13 cellular contexts compared by ENCODE assay signal in the genomic region with DNA sequence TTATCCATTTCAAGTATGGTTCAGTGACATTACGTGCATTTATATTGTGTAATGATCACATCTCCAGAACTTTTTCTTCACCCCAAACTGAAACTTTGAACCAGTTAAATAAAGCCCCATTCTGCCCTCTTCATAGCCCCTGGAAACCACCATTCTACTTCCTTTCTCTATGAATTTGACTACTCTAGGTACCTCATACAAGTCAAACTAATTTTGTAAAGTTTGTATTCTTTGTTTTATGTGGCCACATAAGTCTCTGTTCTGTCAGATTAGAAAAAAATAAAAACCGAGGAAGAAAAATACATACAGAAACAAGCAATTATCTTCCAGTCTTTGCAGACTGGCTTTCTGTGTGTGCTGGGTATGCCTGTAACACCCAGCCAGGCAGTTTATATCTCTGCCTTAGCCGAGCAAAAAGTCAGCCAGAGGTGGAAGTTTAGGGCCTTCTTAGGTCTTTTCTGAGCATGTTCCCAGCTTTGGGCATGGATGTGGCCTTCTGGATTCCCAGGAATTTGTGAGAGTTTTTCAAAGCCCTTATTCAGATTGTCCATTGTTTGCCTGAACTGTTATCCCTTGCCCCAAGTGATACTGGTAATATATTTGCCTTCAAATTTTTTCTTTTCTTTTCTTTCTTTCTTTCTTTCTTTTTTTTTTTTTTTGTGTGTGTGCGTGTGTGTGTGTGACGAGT. TPM values are rescaled to one million over a fixed set of nuclear protein-coding genes. Genes with fewer than 3 reads are reported as not detected.
DNase-seq lines count a peak whose midpoint lies in the region; ATAC-seq and TF ChIP-seq lines count a peak whose summit lies in the region.
"Had no signal": no experiment of that assay in that cellular context is flagged by ENCODE, and none has a peak within 500 bp of the region (broad histone marks: within the 10 kb centered on the region; RNA-seq: fewer than 3 reads in every experiment).

No MANE protein-coding gene starts in this region.

- peaks cover 10% of the 10 kb centered on the region for H3K4me1 Mint-ChIP-seq in activated T-cell treated with anti-CD3 and anti-CD28 coated beads, Interleukin-2, amount 50 U/mL, for 72 hours (ENCODE audit: low read depth)
- peaks cover 12% of the 10 kb centered on the region for H3K4me1 Mint-ChIP-seq in activated T-cell treated with anti-CD3 and anti-CD28 coated beads, Interleukin-2, amount 50 U/mL, for 24 hours (ENCODE audit: low read depth)
- peaks cover 25% of the 10 kb centered on the region for H3K4me1 Mint-ChIP-seq in stimulated activated naive CD8-positive, alpha-beta T cell treated with anti-CD3 and anti-CD28 coated beads, Interleukin-15, amount 100 ng/mL, for 72 hours

- ATAC-seq in activated T-cell treated with anti-CD3 and anti-CD28 coated beads, Interleukin-2, amount 50 U/mL, for 72 hours (replicated peaks in 1 of 2) = peak; percentile 73 to 88
- ATAC-seq in HG02885 (IDR thresholded peaks at IDR 0.05; ENCODE audit: poor library complexity, unreplicated experiment) = peak; percentile 59
- ATAC-seq in stimulated activated naive CD8-positive, alpha-beta T cell treated with anti-CD3 and anti-CD28 coated beads, Interleukin-15, amount 100 ng/mL, for 72 hours = peak; percentile 92
- ATAC-seq: K562 had no signal

- no peak for TF ChIP-seq CTCF in esophagus muscularis mucosa (IDR thresholded peaks at IDR 0.05)

- H3K36me3 ChIP-seq in SJSA1 (no peaks in the 10 kb centered on the region), esophagus muscularis mucosa (no peaks in the 10 kb centered on the region)

- H3K36me3 Mint-ChIP-seq in activated T-cell treated with anti-CD3 and anti-CD28 coated beads, Interleukin-2, amount 50 U/mL, for 72 hours (ENCODE audit: insufficient read depth in 2 of 2) = peaks cover 0 to 2% of the 10 kb centered on the region in 2 donors
- H3K36me3 Mint-ChIP-seq in activated T-cell treated with anti-CD3 and anti-CD28 coated beads, Interleukin-2, amount 50 U/mL, for 24 hours (ENCODE audit: low read depth) = no peaks in the 10 kb centered on the region

- no peaks in the 10 kb centered on the region for H3K9me3 ChIP-seq in SJSA1 (replicated peaks)
- H3K9me3 ChIP-seq in esophagus muscularis mucosa = peaks cover 0 to 3% (median 0%) of the 10 kb centered on the region in 4 donors

- H3K4me1 ChIP-seq in SJSA1 (replicated peaks) (peaks cover 34% of the 10 kb centered on the region), esophagus muscularis mucosa (no peaks in the 10 kb centered on the region)

- H3K27ac ChIP-seq in SJSA1 (peak overlapping the region; percentile 67), esophagus muscularis mucosa (replicated peaks in 1 of 4) (no peak overlapping the region)

- DNase-seq in activated T-cell treated with anti-CD3 and anti-CD28 coated beads, Interleukin-2, amount 50 U/mL, for 72 hours = no peak
- DNase-seq in activated T-cell treated with anti-CD3 and anti-CD28 coated beads, Interleukin-2, amount 50 U/mL, for 24 hours = no peak
- DNase-seq in SJSA1 (ENCODE audit: low read depth in 1 of 2, low spot score in 2 of 2) (peak in 1 of 2 experiments; percentile 57), NCI-H128 (lab: John Stamatoyannopoulos, UW; ENCODE audit: unreplicated experiment) (no peak), esophagus muscularis mucosa (ENCODE audit: extremely low spot score) (no peak)
- DNase-seq in stimulated activated naive CD8-positive, alpha-beta T cell treated with anti-CD3 and anti-CD28 coated beads, Interleukin-15, amount 100 ng/mL, for 72 hours = no peak
- DNase-seq in stimulated activated CD4-positive, alpha-beta T cell treated with anti-CD3 and anti-CD28 coated beads, Interleukin-2, amount 100 ng/mL, for 48 hours = no peak
- DNase-seq: mesendoderm, NCI-H526 had no signal

- H3K4me3 Mint-ChIP-seq in activated T-cell treated with anti-CD3 and anti-CD28 coated beads, Interleukin-2, amount 50 U/mL, for 72 hours = no peak overlapping the region
- H3K4me3 Mint-ChIP-seq in activated T-cell treated with anti-CD3 and anti-CD28 coated beads, Interleukin-2, amount 50 U/mL, for 24 hours = no peak overlapping the region
- H3K4me3 Mint-ChIP-seq in stimulated activated naive CD8-positive, alpha-beta T cell treated with anti-CD3 and anti-CD28 coated beads, Interleukin-15, amount 100 ng/mL, for 72 hours = no peak overlapping the region
- H3K4me3 Mint-ChIP-seq: T-helper 1 cell treated with Interleukin-12 subunit alpha and Interleukin-12 subunit beta and Interleukin-4 antibody, amounts not matched to agents 30 μg/mL and 1 μg/mL, for 36 hours had no signal

- peaks cover 2 to 7% of the 10 kb centered on the region in 2 donors for H3K9me3 Mint-ChIP-seq in activated T-cell treated with anti-CD3 and anti-CD28 coated beads, Interleukin-2, amount 50 U/mL, for 72 hours
- peaks cover 11% of the 10 kb centered on the region for H3K9me3 Mint-ChIP-seq in activated T-cell treated with anti-CD3 and anti-CD28 coated beads, Interleukin-2, amount 50 U/mL, for 24 hours
- peaks cover 5 to 10% of the 10 kb centered on the region in 2 donors for H3K9me3 Mint-ChIP-seq in stimulated activated naive CD8-positive, alpha-beta T cell treated with anti-CD3 and anti-CD28 coated beads, Interleukin-15, amount 100 ng/mL, for 72 hours

- intact Hi-C loops in esophagus muscularis mucosa (cut with DNase I) = loop anchor here (10.0 kb wide), 1 partner anchor 98 kb away; no protein-coding TSS in a partner anchor

- H3K27me3 Mint-ChIP-seq in activated T-cell treated with anti-CD3 and anti-CD28 coated beads, Interleukin-2, amount 50 U/mL, for 72 hours (ENCODE audit: low read depth) = no peaks in the 10 kb centered on the region
- no peaks in the 10 kb centered on the region for H3K27me3 Mint-ChIP-seq in activated T-cell treated with anti-CD3 and anti-CD28 coated beads, Interleukin-2, amount 50 U/mL, for 24 hours
- no peaks in the 10 kb centered on the region for H3K27me3 Mint-ChIP-seq in stimulated activated naive CD8-positive, alpha-beta T cell treated with anti-CD3 and anti-CD28 coated beads, Interleukin-15, amount 100 ng/mL, for 72 hours

- H3K27me3 ChIP-seq in SJSA1 (replicated peaks) (no peaks in the 10 kb centered on the region), esophagus muscularis mucosa (no peaks in the 10 kb centered on the region)

- H3K4me3 ChIP-seq in SJSA1 (no peak overlapping the region), esophagus muscularis mucosa (no peak overlapping the region)
- H3K4me3 ChIP-seq: K562, skin epidermis had no signal

- no peak for TF ChIP-seq POLR2A in esophagus muscularis mucosa (IDR thresholded peaks at IDR 0.05; ENCODE audit: low read depth)

- no peak for TF ChIP-seq EP300 in esophagus muscularis mucosa (IDR thresholded peaks at IDR 0.05)

- 91% methylated on average over 5 of the region's 5 CpGs for WGBS in esophagus muscularis mucosa

- no peak overlapping the region for H3K27ac Mint-ChIP-seq in activated T-cell treated with anti-CD3 and anti-CD28 coated beads, Interleukin-2, amount 50 U/mL, for 72 hours
- no peak overlapping the region for H3K27ac Mint-ChIP-seq in activated T-cell treated with anti-CD3 and anti-CD28 coated beads, Interleukin-2, amount 50 U/mL, for 24 hours
- peak overlapping the region in 1 of 2 donors; percentile 85 for H3K27ac Mint-ChIP-seq in stimulated activated naive CD8-positive, alpha-beta T cell treated with anti-CD3 and anti-CD28 coated beads, Interleukin-15, amount 100 ng/mL, for 72 hours
- H3K27ac Mint-ChIP-seq: T-helper 1 cell treated with Interleukin-12 subunit alpha and Interleukin-12 subunit beta and Interleukin-4 antibody, amounts not matched to agents 30 μg/mL and 1 μg/mL, for 36 hours had no signal

RNA-seq across cellular contexts. Expression of a gene that starts 6.0 kb away (rescaled TPM):
- 1 to 10 TPM; 1.4 to 3.0 TPM for total RNA-seq in activated T-cell treated with anti-CD3 and anti-CD28 coated beads, Interleukin-2, amount 50 U/mL, for 72 hours
- total RNA-seq in SJSA1 (2014; rRNA removed; shearing (Covaris generic)) = 13.8 and 29.7 TPM in 2 replicates
- total RNA-seq in esophagus muscularis mucosa = 1 to 10 TPM in 2 of 4 donors, under 1 TPM in 1, not detected in 1; 0.33 to 2.7 (median 1.0) TPM
- total RNA-seq: K562 had no signal
